Comparison of ENCODE assay signal across 1 cellular context in the genomic region with DNA sequence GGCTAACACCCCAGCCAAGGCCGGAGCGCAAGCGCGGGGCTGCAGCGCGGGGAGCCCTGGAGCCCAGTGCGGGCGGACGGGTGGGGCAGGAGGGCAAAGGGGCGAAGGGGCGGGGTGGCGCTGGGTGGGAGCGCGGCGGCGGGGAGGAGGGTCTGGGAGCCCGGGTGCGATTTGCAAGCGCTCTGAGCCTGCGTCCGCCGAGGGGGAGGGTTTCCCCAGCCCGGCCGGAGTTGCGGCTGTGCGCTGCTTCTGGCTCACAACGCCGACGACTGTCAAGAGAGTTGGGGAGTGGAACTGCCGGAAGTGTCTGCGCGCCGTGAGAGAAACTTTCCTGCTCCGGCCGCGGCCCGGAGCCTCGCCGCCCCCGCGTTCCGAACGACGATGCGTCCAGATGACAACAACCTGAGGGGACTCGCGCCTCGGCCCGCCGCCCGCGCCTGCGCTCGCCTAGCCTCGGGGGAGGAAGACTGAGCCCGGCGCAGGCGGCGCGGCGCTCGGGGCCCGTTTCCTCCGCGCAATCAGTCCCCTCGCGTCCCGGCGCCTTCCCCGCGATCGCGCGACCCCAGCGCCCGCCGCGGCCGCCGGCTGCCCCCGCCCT.
TF ChIP-seq lines count a peak whose summit lies in the region.

ARHGAP42 (plus strand) TSS at position 257 of the 598 bp plus-strand sequence. CDS start 391 bp downstream, outside the sequence.

TF ChIP-seq in HepG2, 621 proteins besides CTCF, POLR2A, EP300 and RAD21 (continued from another document and continues in another):
- TF ChIP-seq THRA (CRISPR knock-in tag; IDR thresholded peaks at IDR 0.05; ENCODE audit: borderline replicate concordance): no peak
- TF ChIP-seq, protein P1, sequence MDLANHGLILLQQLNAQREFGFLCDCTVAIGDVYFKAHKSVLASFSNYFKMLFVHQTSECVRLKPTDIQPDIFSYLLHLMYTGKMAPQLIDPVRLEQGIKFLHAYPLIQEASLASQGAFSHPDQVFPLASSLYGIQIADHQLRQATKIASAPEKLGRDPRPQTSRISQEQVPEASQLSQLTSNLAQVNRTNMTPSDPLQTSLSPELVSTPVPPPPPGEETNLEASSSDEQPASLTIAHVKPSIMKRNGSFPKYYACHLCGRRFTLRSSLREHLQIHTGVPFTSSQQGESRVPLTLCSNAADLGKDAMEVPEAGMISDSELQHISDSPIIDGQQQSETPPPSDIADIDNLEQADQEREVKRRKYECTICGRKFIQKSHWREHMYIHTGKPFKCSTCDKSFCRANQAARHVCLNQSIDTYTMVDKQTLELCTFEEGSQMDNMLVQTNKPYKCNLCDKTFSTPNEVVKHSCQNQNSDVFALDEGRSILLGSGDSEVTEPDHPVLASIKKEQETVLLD (CRISPR knock-in tag; IDR thresholded peaks at IDR 0.05; ENCODE audit: low read depth): no peak
- TF ChIP-seq NR2F6 (IDR thresholded peaks at IDR 0.05): no peak
- TF ChIP-seq NR2F6 (CRISPR knock-in tag; IDR thresholded peaks at IDR 0.05): no peak
- no peak for TF ChIP-seq GATAD1 (CRISPR knock-in tag; IDR thresholded peaks at IDR 0.05)
- TF ChIP-seq, protein P2, sequence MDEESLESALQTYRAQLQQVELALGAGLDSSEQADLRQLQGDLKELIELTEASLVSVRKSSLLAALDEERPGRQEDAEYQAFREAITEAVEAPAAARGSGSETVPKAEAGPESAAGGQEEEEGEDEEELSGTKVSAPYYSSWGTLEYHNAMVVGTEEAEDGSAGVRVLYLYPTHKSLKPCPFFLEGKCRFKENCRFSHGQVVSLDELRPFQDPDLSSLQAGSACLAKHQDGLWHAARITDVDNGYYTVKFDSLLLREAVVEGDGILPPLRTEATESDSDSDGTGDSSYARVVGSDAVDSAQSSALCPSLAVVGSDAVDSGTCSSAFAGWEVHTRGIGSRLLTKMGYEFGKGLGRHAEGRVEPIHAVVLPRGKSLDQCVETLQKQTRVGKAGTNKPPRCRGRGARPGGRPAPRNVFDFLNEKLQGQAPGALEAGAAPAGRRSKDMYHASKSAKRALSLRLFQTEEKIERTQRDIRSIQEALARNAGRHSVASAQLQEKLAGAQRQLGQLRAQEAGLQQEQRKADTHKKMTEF (CRISPR knock-in tag; IDR thresholded peaks at IDR 0.05): peak; percentile 48; the same call in 1 of the 2 replicates
- TF ChIP-seq FOXP1 (IDR thresholded peaks at IDR 0.05): no peak
- TF ChIP-seq FOXP1 (CRISPR knock-in tag; IDR thresholded peaks at IDR 0.05): no peak
- TF ChIP-seq ZNF879 (CRISPR knock-in tag; IDR thresholded peaks at IDR 0.05): no peak
- peak; percentile 88 for TF ChIP-seq GABPB1 (CRISPR knock-in tag; IDR thresholded peaks at IDR 0.05)
- TF ChIP-seq FOXO1 (CRISPR knock-in tag; IDR thresholded peaks at IDR 0.05): no peak; the same call in 1 of the 2 replicates
- TF ChIP-seq, protein P3, sequence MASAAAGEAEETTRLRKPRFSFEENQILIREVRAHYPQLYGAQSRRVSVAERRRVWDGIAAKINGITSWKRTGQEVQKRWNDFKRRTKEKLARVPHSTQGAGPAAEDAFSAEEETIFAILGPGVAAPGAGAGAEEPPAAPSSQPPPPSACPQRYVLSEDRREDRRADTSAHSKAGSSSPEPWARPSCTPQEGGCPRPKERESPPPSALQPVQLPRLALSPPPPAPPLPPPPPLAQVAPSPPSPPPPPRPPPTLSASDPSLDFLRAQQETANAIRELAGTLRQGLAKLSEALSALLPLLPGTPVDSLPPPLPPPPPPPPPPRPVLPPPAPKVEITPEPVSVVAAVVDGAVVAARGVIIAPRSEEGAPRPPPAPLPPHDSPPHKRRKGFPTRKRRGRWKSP (CRISPR knock-in tag; IDR thresholded peaks at IDR 0.05): peak; percentile 83; the same call in 1 of the 2 replicates
- TF ChIP-seq NRL (CRISPR knock-in tag; IDR thresholded peaks at IDR 0.05; ENCODE audit: borderline replicate concordance): peak; percentile 31; the same call in 1 of the 2 replicates
- no peak for TF ChIP-seq ZNF234 (CRISPR knock-in tag; conservative IDR thresholded peaks at IDR 0.05)
- no peak for TF ChIP-seq MLXIP (CRISPR knock-in tag; IDR thresholded peaks at IDR 0.05; ENCODE audit: borderline replicate concordance)
- peak; percentile 77 for TF ChIP-seq YEATS4 (CRISPR knock-in tag; IDR thresholded peaks at IDR 0.05; ENCODE audit: borderline replicate concordance)
- no peak for TF ChIP-seq RBAK (CRISPR knock-in tag; IDR thresholded peaks at IDR 0.05)
- no peak for TF ChIP-seq SIX1 (CRISPR knock-in tag; IDR thresholded peaks at IDR 0.05; ENCODE audit: borderline replicate concordance)
- TF ChIP-seq KMT2A (CRISPR knock-in tag; IDR thresholded peaks at IDR 0.05): peak; percentile 40; the same call in 1 of the 2 replicates
- TF ChIP-seq RNF2 (conservative IDR thresholded peaks at IDR 0.05; ENCODE audit: low read depth): 0 out of 2 replicates have a peak, but pooled peaks have one; percentile 23
- TF ChIP-seq, protein P4, sequence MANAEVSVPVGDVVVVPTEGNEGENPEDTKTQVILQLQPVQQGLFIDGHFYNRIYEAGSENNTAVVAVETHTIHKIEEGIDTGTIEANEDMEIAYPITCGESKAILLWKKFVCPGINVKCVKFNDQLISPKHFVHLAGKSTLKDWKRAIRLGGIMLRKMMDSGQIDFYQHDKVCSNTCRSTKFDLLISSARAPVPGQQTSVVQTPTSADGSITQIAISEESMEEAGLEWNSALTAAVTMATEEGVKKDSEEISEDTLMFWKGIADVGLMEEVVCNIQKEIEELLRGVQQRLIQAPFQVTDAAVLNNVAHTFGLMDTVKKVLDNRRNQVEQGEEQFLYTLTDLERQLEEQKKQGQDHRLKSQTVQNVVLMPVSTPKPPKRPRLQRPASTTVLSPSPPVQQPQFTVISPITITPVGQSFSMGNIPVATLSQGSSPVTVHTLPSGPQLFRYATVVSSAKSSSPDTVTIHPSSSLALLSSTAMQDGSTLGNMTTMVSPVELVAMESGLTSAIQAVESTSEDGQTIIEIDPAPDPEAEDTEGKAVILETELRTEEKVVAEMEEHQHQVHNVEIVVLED (CRISPR knock-in tag; IDR thresholded peaks at IDR 0.05; ENCODE audit: borderline replicate concordance): no peak
- TF ChIP-seq ZNF232 (CRISPR knock-in tag; IDR thresholded peaks at IDR 0.05; ENCODE audit: borderline replicate concordance): no peak
- TF ChIP-seq ETV5 (CRISPR knock-in tag; IDR thresholded peaks at IDR 0.05; ENCODE audit: borderline replicate concordance): 0 out of 2 replicates have a peak, but pooled peaks have one; percentile 45
- TF ChIP-seq SAP130 (CRISPR knock-in tag; IDR thresholded peaks at IDR 0.05; ENCODE audit: low read depth): peak; percentile 44
- TF ChIP-seq ZNF556 (CRISPR knock-in tag; IDR thresholded peaks at IDR 0.05; ENCODE audit: borderline replicate concordance): no peak
- no peak for TF ChIP-seq ZNF83 (CRISPR knock-in tag; IDR thresholded peaks at IDR 0.05; ENCODE audit: borderline replicate concordance)
- TF ChIP-seq ETV6 (CRISPR knock-in tag; conservative IDR thresholded peaks at IDR 0.05): no peak
- no peak for TF ChIP-seq TAF15 (IDR thresholded peaks at IDR 0.05; ENCODE audit: low read depth, low read length, poor library complexity, severe bottlenecking)
- TF ChIP-seq ZNF557 (CRISPR knock-in tag; IDR thresholded peaks at IDR 0.05): no peak
- 0 out of 2 replicates have a peak, but pooled peaks have one; percentile 49 for TF ChIP-seq ELK4 (CRISPR knock-in tag; IDR thresholded peaks at IDR 0.05; ENCODE audit: borderline replicate concordance)
- no peak for TF ChIP-seq ZNF782 (CRISPR knock-in tag; IDR thresholded peaks at IDR 0.05; ENCODE audit: borderline replicate concordance)
- TF ChIP-seq KLF16 (CRISPR knock-in tag; IDR thresholded peaks at IDR 0.05): peak in 1 of 2 experiments; percentile 38; a peak in 1 of 4 replicates
- TF ChIP-seq, protein P5, sequence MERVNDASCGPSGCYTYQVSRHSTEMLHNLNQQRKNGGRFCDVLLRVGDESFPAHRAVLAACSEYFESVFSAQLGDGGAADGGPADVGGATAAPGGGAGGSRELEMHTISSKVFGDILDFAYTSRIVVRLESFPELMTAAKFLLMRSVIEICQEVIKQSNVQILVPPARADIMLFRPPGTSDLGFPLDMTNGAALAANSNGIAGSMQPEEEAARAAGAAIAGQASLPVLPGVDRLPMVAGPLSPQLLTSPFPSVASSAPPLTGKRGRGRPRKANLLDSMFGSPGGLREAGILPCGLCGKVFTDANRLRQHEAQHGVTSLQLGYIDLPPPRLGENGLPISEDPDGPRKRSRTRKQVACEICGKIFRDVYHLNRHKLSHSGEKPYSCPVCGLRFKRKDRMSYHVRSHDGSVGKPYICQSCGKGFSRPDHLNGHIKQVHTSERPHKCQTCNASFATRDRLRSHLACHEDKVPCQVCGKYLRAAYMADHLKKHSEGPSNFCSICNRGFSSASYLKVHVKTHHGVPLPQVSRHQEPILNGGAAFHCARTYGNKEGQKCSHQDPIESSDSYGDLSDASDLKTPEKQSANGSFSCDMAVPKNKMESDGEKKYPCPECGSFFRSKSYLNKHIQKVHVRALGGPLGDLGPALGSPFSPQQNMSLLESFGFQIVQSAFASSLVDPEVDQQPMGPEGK (CRISPR knock-in tag; IDR thresholded peaks at IDR 0.05): peak; percentile 37; the same call in 1 of the 2 replicates
- no peak for TF ChIP-seq ARNT (IDR thresholded peaks at IDR 0.05)
- no peak for TF ChIP-seq HNF4G (IDR thresholded peaks at IDR 0.05; ENCODE audit: borderline replicate concordance, low read depth, low read length)
- TF ChIP-seq HNF4G (CRISPR knock-in tag; IDR thresholded peaks at IDR 0.05; ENCODE audit: borderline replicate concordance, low read depth): no peak
- 0 out of 2 replicates have a peak, but pooled peaks have one; percentile 22 for TF ChIP-seq MED1 (CRISPR knock-in tag; IDR thresholded peaks at IDR 0.05)
- TF ChIP-seq, protein P6, sequence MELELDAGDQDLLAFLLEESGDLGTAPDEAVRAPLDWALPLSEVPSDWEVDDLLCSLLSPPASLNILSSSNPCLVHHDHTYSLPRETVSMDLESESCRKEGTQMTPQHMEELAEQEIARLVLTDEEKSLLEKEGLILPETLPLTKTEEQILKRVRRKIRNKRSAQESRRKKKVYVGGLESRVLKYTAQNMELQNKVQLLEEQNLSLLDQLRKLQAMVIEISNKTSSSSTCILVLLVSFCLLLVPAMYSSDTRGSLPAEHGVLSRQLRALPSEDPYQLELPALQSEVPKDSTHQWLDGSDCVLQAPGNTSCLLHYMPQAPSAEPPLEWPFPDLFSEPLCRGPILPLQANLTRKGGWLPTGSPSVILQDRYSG (CRISPR knock-in tag; IDR thresholded peaks at IDR 0.05): no peak
- no peak for TF ChIP-seq SP140L (CRISPR knock-in tag; IDR thresholded peaks at IDR 0.05; ENCODE audit: borderline replicate concordance)
- no peak; the same call in 1 of the 2 replicates for TF ChIP-seq KDM5B (CRISPR knock-in tag; IDR thresholded peaks at IDR 0.05; ENCODE audit: borderline replicate concordance)
- no peak for TF ChIP-seq MIER3 (CRISPR knock-in tag; IDR thresholded peaks at IDR 0.05; ENCODE audit: borderline replicate concordance)
- no peak for TF ChIP-seq FLYWCH1 (CRISPR knock-in tag; IDR thresholded peaks at IDR 0.05)
- no peak for TF ChIP-seq SOX6 (IDR thresholded peaks at IDR 0.05)
- TF ChIP-seq SOX6 (CRISPR knock-in tag; IDR thresholded peaks at IDR 0.05): no peak; the same call in 1 of the 2 replicates
